Comparison of ENCODE assay signal across 29 cellular contexts in the genomic region with DNA sequence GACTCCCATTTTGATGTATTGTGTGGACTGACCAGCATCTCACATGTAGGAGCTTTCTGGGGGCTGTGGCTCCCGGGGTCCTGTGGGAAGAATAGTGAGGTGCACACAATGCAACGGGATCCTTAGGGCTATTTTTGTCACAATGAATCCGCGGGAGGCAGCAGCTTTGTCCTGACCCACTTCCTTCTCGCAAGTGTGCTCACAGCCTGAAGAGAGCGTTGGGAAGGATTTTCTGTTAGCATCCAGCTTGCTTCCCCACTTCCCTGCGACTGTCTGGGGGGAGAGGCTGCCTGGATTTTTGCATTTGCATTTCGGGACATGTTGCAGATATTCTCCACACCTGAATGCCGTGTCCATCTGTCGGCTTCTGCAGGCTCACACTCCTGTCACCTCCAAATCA. TPM values are rescaled to one million over a fixed set of nuclear protein-coding genes. Genes with fewer than 3 reads are reported as not detected.
"Had no signal": no experiment of that assay in that cellular context is flagged by ENCODE, and none has a peak within 500 bp of the region (broad histone marks: within the 10 kb centered on the region; RNA-seq: fewer than 3 reads in every experiment).

No MANE protein-coding gene starts in this region.

- ATAC-seq: activated CD4-positive, alpha-beta T cell treated with anti-CD3 and anti-CD28 coated beads for 36 hours; activated CD8-positive, alpha-beta T cell treated with anti-CD3 and anti-CD28 coated beads, Interleukin-2, amount 10 ng/mL, durations not matched to agents 7 days and 5 days; activated naive CD4-positive, alpha-beta T cell treated with anti-CD3 and anti-CD28 coated beads, Interleukin-2, amount 50 U/mL, for 72 hours; activated T-cell treated with anti-CD3 and anti-CD28 coated beads, Interleukin-2, amount 50 U/mL, for 72 hours; esophagus mucosa had no signal

- H3K4me3 ChIP-seq: ascending aorta, breast epithelium, cardiac muscle cell had no signal

- H3K27me3 ChIP-seq: ascending aorta had no signal

- H3K27ac ChIP-seq: ascending aorta, breast epithelium, cardiac muscle cell had no signal

- FAIRE-seq: colon, frontal cortex had no signal

- H3K9me3 ChIP-seq: ascending aorta, breast epithelium had no signal

- H3K4me1 ChIP-seq: ascending aorta, breast epithelium had no signal

- DNase-seq: activated CD4-positive, alpha-beta memory T cell treated with anti-CD3 and anti-CD28 coated beads for 36 hours; activated CD4-positive, alpha-beta T cell treated with anti-CD3 and anti-CD28 coated beads for 36 hours; activated CD4-positive, alpha-beta T cell treated with anti-CD3 and anti-CD28 coated beads, Interleukin-2, amount 10 ng/mL, durations not matched to agents 24 days and 14 days; activated CD4-positive, CD25-positive, alpha-beta regulatory T cell; activated CD4-positive, CD25-positive, alpha-beta regulatory T cell treated with anti-CD3 and anti-CD28 coated beads, Interleukin-2, amount 50 U/mL, for 72 hours; activated CD8-positive, alpha-beta memory T cell treated with anti-CD3 and anti-CD28 coated beads, Interleukin-2, amount 50 U/mL, for 48 hours; activated CD8-positive, alpha-beta T cell treated with anti-CD3 and anti-CD28 coated beads, Interleukin-2, amount 10 ng/mL, durations not matched to agents 7 days and 5 days; activated gamma-delta T cell; activated naive CD4-positive, alpha-beta T cell; activated naive CD4-positive, alpha-beta T cell treated with anti-CD3 and anti-CD28 coated beads, Interleukin-2, amount 10 ng/mL, durations not matched to agents 7 days and 5 days; activated naive CD8-positive, alpha-beta T cell treated with anti-CD3 and anti-CD28 coated beads, Interleukin-2, amount 10 ng/mL, durations not matched to agents 7 days and 5 days; activated T-cell treated with anti-CD3 and anti-CD28 coated beads for 4 hours; activated T-cell treated with anti-CD3 and anti-CD28 coated beads, Interleukin-2, amount 50 U/mL, for 24 hours; activated T-cell treated with anti-CD3 and anti-CD28 coated beads, Interleukin-2, amount 50 U/mL, for 72 hours; central memory CD4-positive, alpha-beta T cell; cortex of kidney; dermis blood vessel endothelial cell; effector memory CD4-positive, alpha-beta T cell; endodermal cell; foreskin fibroblast; T-helper 2 cell had no signal

- H3K36me3 ChIP-seq: ascending aorta, breast epithelium, cardiac muscle cell had no signal

RNA-seq across cellular contexts. Expression of gene FZD10, which starts 31.9 kb away (rescaled TPM):
- total RNA-seq: activated CD4-positive, alpha-beta memory T cell treated with anti-CD3 and anti-CD28 coated beads for 36 hours; activated CD4-positive, alpha-beta T cell treated with anti-CD3 and anti-CD28 coated beads for 36 hours; activated CD4-positive, alpha-beta T cell treated with anti-CD3 and anti-CD28 coated beads, Interleukin-2, amount 10 ng/mL, durations not matched to agents 24 days and 14 days; activated CD8-positive, alpha-beta T cell treated with anti-CD3 and anti-CD28 coated beads, Interleukin-2, amount 10 ng/mL, durations not matched to agents 7 days and 5 days; activated naive CD4-positive, alpha-beta T cell treated with anti-CD3 and anti-CD28 coated beads, Interleukin-2, amount 50 U/mL, for 72 hours; activated naive CD8-positive, alpha-beta T cell treated with anti-CD3 and anti-CD28 coated beads, Interleukin-2, amount 10 ng/mL, durations not matched to agents 7 days and 5 days; activated T-cell treated with anti-CD3 and anti-CD28 coated beads, Interleukin-2, amount 50 U/mL, for 72 hours; T-helper 1 cell treated with Interleukin-12 subunit alpha and Interleukin-12 subunit beta and Interleukin-4 antibody, amounts not matched to agents 30 ng/mL and 1 ng/mL, for 36 hours had no signal
- polyA plus RNA-seq: cardiac muscle cell had no signal
